Comparison of ENCODE assay signal across 23 cellular contexts in genomic region chr14:32286602-32287001, GRCh38.
"Had no signal": no experiment of that assay in that cellular context is flagged by ENCODE, and none has a peak within 500 bp of the region (broad histone marks: within the 10 kb centered on the region; RNA-seq: fewer than 3 reads in every experiment).

No MANE protein-coding gene starts in this region.

- H3K9me3 ChIP-seq: SK-N-SH had no signal

- H3K4me2 ChIP-seq: SK-N-SH had no signal

- DNase-seq: IMR-90, Kasumi-1, KG1, NCI-H1092, NCI-H1105 treated with DMSO at 0.1 percent for 48 hours, NCI-H1417 treated with DMSO at 0.1 percent for 48 hours, NCI-H146, NCI-H1694 treated with DMSO at 0.1 percent for 48 hours, NCI-H1930, NCI-H2081, NCI-H2107, NCI-H2227 treated with DMSO at 0.1 percent for 48 hours, NCI-H524, NCI-H526 treated with DMSO at 0.1 percent for 48 hours, NCI-H748 treated with DMSO at 0.1 percent for 48 hours, PC-3, SHP77, SK-N-SH, SW 1271, T-cell had no signal

- H3K9ac ChIP-seq: SK-N-SH had no signal

- H3K27ac ChIP-seq: RWPE1 had no signal

- ATAC-seq: HepG2, Panc1, PC-3, T-cell had no signal
